In genomic region chr4:74661427-74662171, GRCh38 we compare ENCODE assay signal across 16 cellular contexts.
DNase-seq lines count a peak whose midpoint lies in the region; ATAC-seq, FAIRE-seq and TF ChIP-seq lines count a peak whose summit lies in the region.
"Had no signal": no experiment of that assay in that cellular context is flagged by ENCODE, and none has a peak within 500 bp of the region (broad histone marks: within the 10 kb centered on the region; RNA-seq: fewer than 3 reads in every experiment).

No MANE protein-coding gene starts in this region.

- H3K27ac Mint-ChIP-seq in mesothelial cell of epicardium = no peak overlapping the region

- peak; percentile 30 for DNase-seq in Caki2 (ENCODE audit: low read depth)
- DNase-seq in HT1080 (ENCODE audit: low read depth) = peak; percentile 28
- DNase-seq in bronchial epithelial cell (ENCODE audit: low read depth) = peak; percentile 88
- peak; percentile 62 for DNase-seq in islet precursor cell
- no peak for DNase-seq in SHP77 (lab: John Stamatoyannopoulos, UW)
- DNase-seq in right cardiac atrium = no peak
- no peak for DNase-seq in Right ventricle myocardium superior
- no peak for DNase-seq in mesothelial cell of epicardium (ENCODE audit: low spot score in 2 of 2, unreplicated experiment in 2 of 2)
- DNase-seq: activated CD4-positive, alpha-beta T cell treated with anti-CD3 and anti-CD28 coated beads, Interleukin-2, amount 50 U/mL, for 1 hour; anterior cingulate cortex; head of caudate nucleus; NCI-H187 treated with DMSO at 0.1 percent for 48 hours; NCI-H748 treated with DMSO at 0.1 percent for 48 hours; stimulated activated CD4-positive, alpha-beta T cell treated with anti-CD3 and anti-CD28 coated beads, Interleukin-4, amount 100 ng/mL, for 1 hour had no signal

- FAIRE-seq in bronchial epithelial cell (lab: Jason Lieb, UNC) = peak; percentile 47

- ATAC-seq in right cardiac atrium = no peak
- ATAC-seq in Right ventricle myocardium superior (ENCODE audit: poor library complexity) = no peak

- H3K27me3 ChIP-seq in bronchial epithelial cell (ENCODE audit: control insufficient read depth, insufficient read depth, low read length) (no peaks in the 10 kb centered on the region), right cardiac atrium (ENCODE audit: control insufficient read depth, insufficient read depth) (no peaks in the 10 kb centered on the region)
- H3K27me3 ChIP-seq: BLaER1, right atrium auricular region had no signal

- peaks cover 1% of the 10 kb centered on the region for H3K4me1 ChIP-seq in right cardiac atrium (ENCODE audit: control insufficient read depth, insufficient read depth, low read length)
- H3K4me1 ChIP-seq: BLaER1, right atrium auricular region had no signal

- H3K4me1 Mint-ChIP-seq in mesothelial cell of epicardium = peaks cover 7% of the 10 kb centered on the region

- no peaks in the 10 kb centered on the region for H3K36me3 ChIP-seq in bronchial epithelial cell (ENCODE audit: control insufficient read depth, insufficient read depth, low read length)
- H3K36me3 ChIP-seq: BLaER1, right atrium auricular region had no signal

- 92% methylated on average over 2 of the region's 2 CpGs for WGBS in right cardiac atrium

- in situ Hi-C loops in Caki2 (cut with HindIII; ENCODE audit: low pct_unique_long_range_greater_than_20kb, low sequenced_read_pairs) = no loop called here

- no peaks in the 10 kb centered on the region for H3K27me3 Mint-ChIP-seq in mesothelial cell of epicardium (ENCODE audit: low read depth)

- H3K4me3 Mint-ChIP-seq in mesothelial cell of epicardium = no peak overlapping the region

- H3K9me3 Mint-ChIP-seq in mesothelial cell of epicardium = no peaks in the 10 kb centered on the region

- no peaks in the 10 kb centered on the region for H3K36me3 Mint-ChIP-seq in mesothelial cell of epicardium

- no peak overlapping the region for H3K27ac ChIP-seq in right cardiac atrium (ENCODE audit: low read length)
- H3K27ac ChIP-seq: BLaER1, right atrium auricular region had no signal

- H3K9me3 ChIP-seq in right cardiac atrium (ENCODE audit: control insufficient read depth, low read length) = no peaks in the 10 kb centered on the region
- H3K9me3 ChIP-seq: BLaER1, right atrium auricular region had no signal

- intact Hi-C loops in right cardiac atrium (cut with DNase I) (no loop called here), Right ventricle myocardium superior (cut with DNase I) (no loop called here)

- no peak for TF ChIP-seq CTCF in bronchial epithelial cell (IDR thresholded peaks at IDR 0.05; ENCODE audit: insufficient read depth, low read length, severe bottlenecking)
- no peak for TF ChIP-seq CTCF in mesothelial cell of epicardium (IDR thresholded peaks at IDR 0.05; ENCODE audit: unreplicated experiment)

- H3K4me3 ChIP-seq in bronchial epithelial cell (ENCODE audit: low read depth, low read length) = no peak overlapping the region
- H3K4me3 ChIP-seq in right cardiac atrium (ENCODE audit: low read length) = no peak overlapping the region
- H3K4me3 ChIP-seq: BLaER1, right atrium auricular region had no signal

Comparison
In these comparisons a context has a peak if more than half of its experiments do, and no peak if none do; other contexts are left out.
1. DNase-seq: peak in Caki2 (single experiment), HT1080 (single experiment), bronchial epithelial cell (single experiment) and islet precursor cell (single experiment); none in SHP77 (0 of 2), right cardiac atrium (0 of 3), Right ventricle myocardium superior (single experiment) and mesothelial cell of epicardium (0 of 2).